18 cellular contexts compared by ENCODE assay signal in genomic region chr9:117945286-117945685, GRCh38.
"Had no signal": no experiment of that assay in that cellular context is flagged by ENCODE, and none has a peak within 500 bp of the region (broad histone marks: within the 10 kb centered on the region; RNA-seq: fewer than 3 reads in every experiment).

No MANE protein-coding gene starts in this region.

- H3K27ac Mint-ChIP-seq: activated naive CD4-positive, alpha-beta T cell treated with anti-CD3 and anti-CD28 coated beads for 36 hours; activated naive CD8-positive, alpha-beta T cell treated with anti-CD3 and anti-CD28 coated beads, Interleukin-2, amount 10 ng/mL, durations not matched to agents 7 days and 5 days; endodermal cell; naive thymus-derived CD4-positive, alpha-beta T cell; T-helper 17 cell had no signal

- H3K4me3 Mint-ChIP-seq: activated naive CD4-positive, alpha-beta T cell treated with anti-CD3 and anti-CD28 coated beads for 36 hours; activated naive CD8-positive, alpha-beta T cell treated with anti-CD3 and anti-CD28 coated beads, Interleukin-2, amount 10 ng/mL, durations not matched to agents 7 days and 5 days; endodermal cell; naive thymus-derived CD4-positive, alpha-beta T cell; T-helper 17 cell had no signal

- DNase-seq: activated CD4-positive, alpha-beta T cell treated with anti-CD3 and anti-CD28 coated beads for 4 hours; activated CD4-positive, alpha-beta T cell treated with anti-CD3 and anti-CD28 coated beads, Interleukin-2, amount 50 U/mL, for 48 hours; activated CD4-positive, CD25-positive, alpha-beta regulatory T cell; activated effector memory CD4-positive, alpha-beta T cell treated with Interleukin-2 at 50 U/mL for 16 hours; activated naive CD4-positive, alpha-beta T cell treated with anti-CD3 and anti-CD28 coated beads for 36 hours; activated naive CD8-positive, alpha-beta T cell treated with anti-CD3 and anti-CD28 coated beads, Interleukin-2, amount 10 ng/mL, durations not matched to agents 7 days and 5 days; activated T-cell treated with anti-CD3 and anti-CD28 coated beads, Interleukin-2, amount 50 U/mL, for 48 hours; amniotic stem cell; cortex of kidney; endodermal cell; foreskin keratinocyte; kidney; lower lobe of right lung; naive thymus-derived CD4-positive, alpha-beta T cell; stimulated activated CD4-positive, alpha-beta T cell treated with anti-CD3 and anti-CD28 coated beads, Interleukin-4, amount 100 ng/mL, for 1 hour; stimulated activated naive CD4-positive, alpha-beta T cell treated with Interleukin-2 at 50 U/mL for 16 hours; T-helper 17 cell had no signal

- H3K4me1 Mint-ChIP-seq: activated naive CD8-positive, alpha-beta T cell treated with anti-CD3 and anti-CD28 coated beads, Interleukin-2, amount 10 ng/mL, durations not matched to agents 7 days and 5 days; naive thymus-derived CD4-positive, alpha-beta T cell; T-helper 17 cell had no signal

- H3K36me3 ChIP-seq: lower lobe of right lung, prostate gland had no signal

- H3K9me3 Mint-ChIP-seq: activated naive CD8-positive, alpha-beta T cell treated with anti-CD3 and anti-CD28 coated beads, Interleukin-2, amount 10 ng/mL, durations not matched to agents 7 days and 5 days; endodermal cell had no signal

- H3K4me3 ChIP-seq: lower lobe of right lung, prostate gland had no signal

- H3K27me3 ChIP-seq: foreskin keratinocyte had no signal

- H3K27me3 Mint-ChIP-seq: activated naive CD8-positive, alpha-beta T cell treated with anti-CD3 and anti-CD28 coated beads, Interleukin-2, amount 10 ng/mL, durations not matched to agents 7 days and 5 days; T-helper 17 cell had no signal

- H3K36me3 Mint-ChIP-seq: activated naive CD8-positive, alpha-beta T cell treated with anti-CD3 and anti-CD28 coated beads, Interleukin-2, amount 10 ng/mL, durations not matched to agents 7 days and 5 days had no signal

- H3K4me1 ChIP-seq: foreskin keratinocyte, lower lobe of right lung, prostate gland had no signal

- ATAC-seq: foreskin keratinocyte; lower lobe of right lung; naive thymus-derived CD4-positive, alpha-beta T cell; T-helper 17 cell had no signal

- H3K9me3 ChIP-seq: lower lobe of right lung, prostate gland had no signal

- H3K27ac ChIP-seq: foreskin keratinocyte, lower lobe of right lung had no signal
